Comparison of ENCODE assay signal across 17 cellular contexts in the genomic region with DNA sequence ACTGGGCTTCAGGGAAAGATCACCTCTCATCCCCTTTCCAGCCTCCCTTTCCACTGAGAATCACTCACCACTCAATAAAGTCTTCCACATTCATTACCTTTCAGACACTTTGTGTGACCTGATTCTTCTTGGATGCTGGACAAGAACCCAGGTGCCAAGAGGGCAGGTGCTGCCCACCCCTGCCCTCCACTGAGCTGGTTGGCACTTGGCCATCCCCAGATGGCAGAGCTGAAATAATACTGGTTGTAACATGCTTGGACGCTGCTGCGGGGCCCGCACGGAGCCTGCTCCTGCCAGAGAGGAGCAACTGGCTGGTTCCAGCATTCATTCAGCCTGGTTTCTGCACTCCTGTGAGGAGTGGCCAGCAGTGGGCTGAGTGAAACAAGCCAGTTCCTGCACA.
A peak's percentile ranks its signal among the peaks of the same experiment; 100 is the strongest.
DNase-seq lines count a peak whose midpoint lies in the region; FAIRE-seq and TF ChIP-seq lines count a peak whose summit lies in the region.
"Had no signal": no experiment of that assay in that cellular context is flagged by ENCODE, and none has a peak within 500 bp of the region (broad histone marks: within the 10 kb centered on the region; RNA-seq: fewer than 3 reads in every experiment).

No MANE protein-coding gene starts in this region.

- no peaks in the 10 kb centered on the region for H3K4me1 Mint-ChIP-seq in HFFc6 (ENCODE audit: low read depth)

- in situ Hi-C loops in G401 (cut with HindIII; ENCODE audit: low sequenced_read_pairs) = no loop called here

- FAIRE-seq in D721Med (lab: Jason Lieb, UNC) = no peak
- FAIRE-seq: G401.6, K562 had no signal

- no peaks in the 10 kb centered on the region for H3K36me3 Mint-ChIP-seq in HFFc6 (ENCODE audit: low read depth)

- TF ChIP-seq CTCF in D721Med (IDR thresholded peaks at IDR 0.05; ENCODE audit: insufficient read depth, missing control alignments) (no peak), HFFc6 (IDR thresholded peaks at IDR 0.05) (no peak)

- peaks cover 30% of the 10 kb centered on the region for H3K9me3 Mint-ChIP-seq in HFFc6
- H3K9me3 Mint-ChIP-seq: T-helper 2 cell treated with Interferon-gamma antibody and Interleukin-4, amounts not matched to agents 5 μg/mL and 100 μg/mL, for 36 hours had no signal

- peak; percentile 35 for DNase-seq in DMS 273 treated with DMSO at 0.1 percent for 48 hours (lab: John Stamatoyannopoulos, UW)
- peak; percentile 91 for DNase-seq in G401 (ENCODE audit: low spot score)
- DNase-seq in NCI-H1694 treated with DMSO at 0.1 percent for 48 hours (lab: John Stamatoyannopoulos, UW) = peak; percentile 72
- DNase-seq in cerebellar nuclear complex (lab: John Stamatoyannopoulos, UW) = peak; percentile 48 to 70
- no peak for DNase-seq in D721Med (ENCODE audit: insufficient read length, low spot score)
- DNase-seq in HFFc6 = no peak
- DNase-seq in effector CD4-positive, alpha-beta T cell = no peak
- DNase-seq: Caco-2, H9, MV-4-11, NCI-H187, NCI-H2227 treated with DMSO at 0.1 percent for 48 hours, NCI-H69, PC-3 had no signal

- H3K4me3 Mint-ChIP-seq in HFFc6 = no peak overlapping the region
- H3K4me3 Mint-ChIP-seq: H9; T-helper 2 cell treated with Interferon-gamma antibody and Interleukin-4, amounts not matched to agents 5 μg/mL and 100 μg/mL, for 36 hours had no signal

- no peak overlapping the region for H3K27ac Mint-ChIP-seq in HFFc6
- H3K27ac Mint-ChIP-seq: H9; T-helper 2 cell treated with Interferon-gamma antibody and Interleukin-4, amounts not matched to agents 5 μg/mL and 100 μg/mL, for 36 hours had no signal

- H3K27me3 Mint-ChIP-seq in HFFc6 (ENCODE audit: insufficient read depth) = no peaks in the 10 kb centered on the region

Comparison
In these comparisons a context has a peak if more than half of its experiments do, and no peak if none do; other contexts are left out.
1. DNase-seq: peak in DMS 273 treated with DMSO at 0.1 percent for 48 hours (single experiment), G401 (single experiment), NCI-H1694 treated with DMSO at 0.1 percent for 48 hours (single experiment) and cerebellar nuclear complex (2 of 2); none in D721Med (single experiment), HFFc6 (single experiment) and effector CD4-positive, alpha-beta T cell (single experiment).